In genomic region chr3:170360916-170361315, GRCh38 we compare ENCODE assay signal across 13 cellular contexts. TPM values are rescaled to one million over a fixed set of nuclear protein-coding genes. Genes with fewer than 3 reads are reported as not detected.
DNase-seq lines count a peak whose midpoint lies in the region; ATAC-seq and TF ChIP-seq lines count a peak whose summit lies in the region.
"Had no signal": no experiment of that assay in that cellular context is flagged by ENCODE, and none has a peak within 500 bp of the region (broad histone marks: within the 10 kb centered on the region; RNA-seq: fewer than 3 reads in every experiment).

No MANE protein-coding gene starts in this region.

- H3K4me3 Mint-ChIP-seq in activated CD4-positive, alpha-beta T cell treated with anti-CD3 and anti-CD28 coated beads, Interleukin-2, amount 10 ng/mL, durations not matched to agents 24 days and 14 days: no peak overlapping the region
- H3K4me3 Mint-ChIP-seq in WTC11 (peak overlapping the region; percentile 94), immature natural killer cell (peak overlapping the region in 2 of 5 donors; percentile 41 to 44)
- peak overlapping the region; percentile 6 to 39 for H3K4me3 Mint-ChIP-seq in stimulated activated naive B cell treated with anti-CD40 and anti-IgM and Interleukin-4, amounts not matched to agents 10 μg/mL and 1 μg/mL and 100 μg/mL, for 72 hours
- H3K4me3 Mint-ChIP-seq: T-helper 1 cell treated with Interleukin-12 subunit alpha and Interleukin-12 subunit beta and Interleukin-4 antibody, amounts not matched to agents 30 μg/mL and 1 μg/mL, for 36 hours had no signal

- peak; percentile 46 for DNase-seq in activated CD4-positive, alpha-beta T cell treated with anti-CD3 and anti-CD28 coated beads, Interleukin-2, amount 10 ng/mL, durations not matched to agents 24 days and 14 days
- DNase-seq in activated CD4-positive, alpha-beta T cell treated with anti-CD3 and anti-CD28 coated beads for 4 hours: no peak
- DNase-seq in WTC11 (ENCODE audit: low spot score) (no peak), immature natural killer cell (no peak), GM10248 (ENCODE audit: extremely low spot score) (no peak), DMS 273 treated with DMSO at 0.1 percent for 48 hours (lab: John Stamatoyannopoulos, UW) (no peak)
- no peak for DNase-seq in stimulated activated naive B cell treated with anti-CD40 and anti-IgM and Interleukin-4, amounts not matched to agents 10 μg/mL and 1 μg/mL and 100 μg/mL, for 72 hours
- DNase-seq: gastrocnemius medialis, NCI-H446 treated with DMSO at 0.1 percent for 48 hours, tibial artery had no signal

- CTCF ChIA-PET in WTC11 (lab: Charles Lee) (interaction anchor here (1.3 kb wide), 1 partner anchor 51 kb away, joined by 3 read pairs; no protein-coding TSS in a partner anchor), GM10248 (lab: Yijun Ruan, JAX) (interaction anchor here (0.9 kb wide), 1 partner anchor 53 kb away, joined by 4 read pairs; no protein-coding TSS in a partner anchor)

- POLR2A ChIA-PET in WTC11 (lab: Charles Lee) (no interaction called here), GM10248 (lab: Yijun Ruan, JAX) (interaction anchor here (0.5 to 0.6 kb wide), 2 partner anchors 66 to 232 kb away, joined by 3 to 4 read pairs; no protein-coding TSS in a partner anchor)

- intact Hi-C loops in activated CD4-positive, alpha-beta T cell treated with anti-CD3 and anti-CD28 coated beads, Interleukin-2, amount 10 ng/mL, durations not matched to agents 24 days and 14 days (cut with micrococcal nuclease): no loop called here

- ATAC-seq in WTC11 (no peak), HG03135 (IDR thresholded peaks at IDR 0.05; ENCODE audit: unreplicated experiment) (no peak)
- no peak for ATAC-seq in stimulated activated naive B cell treated with anti-CD40 and anti-IgM and Interleukin-4, amounts not matched to agents 10 μg/mL and 1 μg/mL and 100 μg/mL, for 72 hours (replicated peaks)
- ATAC-seq: gastrocnemius medialis had no signal

- peaks cover 32% of the 10 kb centered on the region for H3K4me1 Mint-ChIP-seq in activated CD4-positive, alpha-beta T cell treated with anti-CD3 and anti-CD28 coated beads, Interleukin-2, amount 10 ng/mL, durations not matched to agents 24 days and 14 days
- H3K4me1 Mint-ChIP-seq in WTC11 (peaks cover 52% of the 10 kb centered on the region), immature natural killer cell (peaks cover 35 to 72% of the 10 kb centered on the region in 2 donors)
- peaks cover 31 to 69% of the 10 kb centered on the region in 2 donors for H3K4me1 Mint-ChIP-seq in stimulated activated naive B cell treated with anti-CD40 and anti-IgM and Interleukin-4, amounts not matched to agents 10 μg/mL and 1 μg/mL and 100 μg/mL, for 72 hours

- peaks cover 50% of the 10 kb centered on the region for H3K36me3 Mint-ChIP-seq in activated CD4-positive, alpha-beta T cell treated with anti-CD3 and anti-CD28 coated beads, Interleukin-2, amount 10 ng/mL, durations not matched to agents 24 days and 14 days (ENCODE audit: low read depth)
- H3K36me3 Mint-ChIP-seq in WTC11: peaks cover 64% of the 10 kb centered on the region
- H3K36me3 Mint-ChIP-seq in immature natural killer cell: peaks cover 9 to 22% (median 17%) of the 10 kb centered on the region in 3 donors
- peaks cover 28 to 52% of the 10 kb centered on the region in 2 donors for H3K36me3 Mint-ChIP-seq in stimulated activated naive B cell treated with anti-CD40 and anti-IgM and Interleukin-4, amounts not matched to agents 10 μg/mL and 1 μg/mL and 100 μg/mL, for 72 hours

- no peaks in the 10 kb centered on the region for H3K9me3 Mint-ChIP-seq in activated CD4-positive, alpha-beta T cell treated with anti-CD3 and anti-CD28 coated beads, Interleukin-2, amount 10 ng/mL, durations not matched to agents 24 days and 14 days
- H3K9me3 Mint-ChIP-seq in WTC11 (no peaks in the 10 kb centered on the region), immature natural killer cell (no peaks in the 10 kb centered on the region)
- H3K9me3 Mint-ChIP-seq in stimulated activated naive B cell treated with anti-CD40 and anti-IgM and Interleukin-4, amounts not matched to agents 10 μg/mL and 1 μg/mL and 100 μg/mL, for 72 hours: peaks cover 0 to 1% of the 10 kb centered on the region in 2 donors
- H3K9me3 Mint-ChIP-seq: T-helper 1 cell treated with Interleukin-12 subunit alpha and Interleukin-12 subunit beta and Interleukin-4 antibody, amounts not matched to agents 30 μg/mL and 1 μg/mL, for 36 hours had no signal

- H3K27me3 Mint-ChIP-seq in activated CD4-positive, alpha-beta T cell treated with anti-CD3 and anti-CD28 coated beads, Interleukin-2, amount 10 ng/mL, durations not matched to agents 24 days and 14 days: no peaks in the 10 kb centered on the region
- H3K27me3 Mint-ChIP-seq in WTC11 (ENCODE audit: low read depth) (no peaks in the 10 kb centered on the region), immature natural killer cell (ENCODE audit: low read depth in 3 of 3) (peaks cover 22 to 39% (median 23%) of the 10 kb centered on the region in 3 donors)
- no peaks in the 10 kb centered on the region for H3K27me3 Mint-ChIP-seq in stimulated activated naive B cell treated with anti-CD40 and anti-IgM and Interleukin-4, amounts not matched to agents 10 μg/mL and 1 μg/mL and 100 μg/mL, for 72 hours

- H3K27ac Mint-ChIP-seq in activated CD4-positive, alpha-beta T cell treated with anti-CD3 and anti-CD28 coated beads, Interleukin-2, amount 10 ng/mL, durations not matched to agents 24 days and 14 days: no peak overlapping the region
- peak overlapping the region; percentile 88 for H3K27ac Mint-ChIP-seq in WTC11
- peak overlapping the region in 4 of 6 donors; percentile 4 to 78 (median 29) for H3K27ac Mint-ChIP-seq in immature natural killer cell
- H3K27ac Mint-ChIP-seq in stimulated activated naive B cell treated with anti-CD40 and anti-IgM and Interleukin-4, amounts not matched to agents 10 μg/mL and 1 μg/mL and 100 μg/mL, for 72 hours: no peak overlapping the region
- H3K27ac Mint-ChIP-seq: neural progenitor cell; T-helper 1 cell treated with Interleukin-12 subunit alpha and Interleukin-12 subunit beta and Interleukin-4 antibody, amounts not matched to agents 30 μg/mL and 1 μg/mL, for 36 hours had no signal

- TF ChIP-seq CTCF in WTC11 (IDR thresholded peaks at IDR 0.05) (no peak), GM10248 (IDR thresholded peaks at IDR 0.05; ENCODE audit: control extremely low read depth, extremely low read depth, low read depth, missing control alignments) (no peak)

TF ChIP-seq in WTC11, 78 proteins besides CTCF, POLR2A, EP300 and RAD21:
- TF ChIP-seq TEAD4 (CRISPR knock-in tag; IDR thresholded peaks at IDR 0.05): no peak
- TF ChIP-seq, protein P1, sequence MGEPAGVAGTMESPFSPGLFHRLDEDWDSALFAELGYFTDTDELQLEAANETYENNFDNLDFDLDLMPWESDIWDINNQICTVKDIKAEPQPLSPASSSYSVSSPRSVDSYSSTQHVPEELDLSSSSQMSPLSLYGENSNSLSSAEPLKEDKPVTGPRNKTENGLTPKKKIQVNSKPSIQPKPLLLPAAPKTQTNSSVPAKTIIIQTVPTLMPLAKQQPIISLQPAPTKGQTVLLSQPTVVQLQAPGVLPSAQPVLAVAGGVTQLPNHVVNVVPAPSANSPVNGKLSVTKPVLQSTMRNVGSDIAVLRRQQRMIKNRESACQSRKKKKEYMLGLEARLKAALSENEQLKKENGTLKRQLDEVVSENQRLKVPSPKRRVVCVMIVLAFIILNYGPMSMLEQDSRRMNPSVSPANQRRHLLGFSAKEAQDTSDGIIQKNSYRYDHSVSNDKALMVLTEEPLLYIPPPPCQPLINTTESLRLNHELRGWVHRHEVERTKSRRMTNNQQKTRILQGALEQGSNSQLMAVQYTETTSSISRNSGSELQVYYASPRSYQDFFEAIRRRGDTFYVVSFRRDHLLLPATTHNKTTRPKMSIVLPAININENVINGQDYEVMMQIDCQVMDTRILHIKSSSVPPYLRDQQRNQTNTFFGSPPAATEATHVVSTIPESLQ (CRISPR knock-in tag; IDR thresholded peaks at IDR 0.05): no peak
- TF ChIP-seq TCF7 (CRISPR knock-in tag; IDR thresholded peaks at IDR 0.05; ENCODE audit: low read depth): no peak
- no peak for TF ChIP-seq ZMAT4 (CRISPR knock-in tag; IDR thresholded peaks at IDR 0.05)
- no peak for TF ChIP-seq AR (CRISPR knock-in tag; IDR thresholded peaks at IDR 0.05)

RNA-seq across cellular contexts. Expression of gene SKIL, which starts 3.4 kb away (rescaled TPM):
- 23.3 TPM in 2 replicates for total RNA-seq in activated CD4-positive, alpha-beta T cell treated with anti-CD3 and anti-CD28 coated beads, Interleukin-2, amount 10 ng/mL, durations not matched to agents 24 days and 14 days
- 181 to 190 TPM (median 188 TPM) in 3 replicates for total RNA-seq in WTC11 (2021)
- polyA plus RNA-seq in immature natural killer cell: 10 to 100 TPM in 2 of 3 donors, 1 to 10 TPM in 1; 4.9 to 10.8 (median 10.5) TPM

RNA-seq across cellular contexts. Expression of gene CLDN11, which starts 57.8 kb away (rescaled TPM):
- not detected in 2 replicates for total RNA-seq in activated CD4-positive, alpha-beta T cell treated with anti-CD3 and anti-CD28 coated beads, Interleukin-2, amount 10 ng/mL, durations not matched to agents 24 days and 14 days
- 12.1 to 12.6 TPM (median 12.5 TPM) in 3 replicates for total RNA-seq in WTC11 (2021)
- not detected for polyA plus RNA-seq in immature natural killer cell

Comparison
In these comparisons a context has a peak if more than half of its experiments do, and no peak if none do; other contexts are left out.
1. H3K27ac Mint-ChIP-seq: peak in WTC11 (single experiment) and immature natural killer cell (4 of 6); none in activated CD4-positive, alpha-beta T cell treated with anti-CD3 and anti-CD28 coated beads, Interleukin-2, amount 10 ng/mL, durations not matched to agents 24 days and 14 days (single experiment) and stimulated activated naive B cell treated with anti-CD40 and anti-IgM and Interleukin-4, amounts not matched to agents 10 μg/mL and 1 μg/mL and 100 μg/mL, for 72 hours (single experiment).
2. RNA of gene CLDN11, which starts 57.8 kb away (total RNA-seq): 12.1 to 12.6 TPM in WTC11; not detected in activated CD4-positive, alpha-beta T cell treated with anti-CD3 and anti-CD28 coated beads, Interleukin-2, amount 10 ng/mL, durations not matched to agents 24 days and 14 days; every median in the first group is over 10 times any median in the second.